ENCODE assay signal across 21 cellular contexts in the genomic region with DNA sequence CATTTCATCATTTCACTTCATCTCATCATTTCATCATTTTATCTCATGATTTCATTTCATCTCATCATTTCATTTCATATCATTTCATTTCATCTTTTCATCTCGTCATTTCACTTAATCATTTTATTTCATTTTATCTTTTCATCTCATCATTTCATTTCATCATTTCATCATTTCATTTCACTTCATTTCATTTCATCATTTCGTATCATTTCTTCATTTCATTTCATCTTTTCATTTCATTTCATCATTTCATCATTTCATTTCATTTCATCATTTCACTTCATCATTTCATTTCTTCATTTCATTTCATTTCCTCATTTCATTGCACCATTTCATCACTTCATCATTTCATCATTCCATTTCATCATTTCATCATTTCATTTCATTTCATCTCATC. TPM values are rescaled to one million over a fixed set of nuclear protein-coding genes. Genes with fewer than 3 reads are reported as not detected.
"Had no signal": no experiment of that assay in that cellular context is flagged by ENCODE, and none has a peak within 500 bp of the region (broad histone marks: within the 10 kb centered on the region; RNA-seq: fewer than 3 reads in every experiment).

No MANE protein-coding gene starts in this region.

RNA-seq across cellular contexts. Expression of gene TP53TG3, which starts 29.8 kb away (rescaled TPM):
- total RNA-seq: left colon; left lung; liver; lower lobe of right lung; mammary epithelial cell; mucosa of gallbladder; naive thymus-derived CD8-positive, alpha-beta T cell; neural crest cell; posterior vena cava; pulmonary artery endothelial cell; renal cortical epithelial cell; right atrium auricular region; right lobe of liver; skeletal muscle tissue; stomach; thyroid gland; transverse colon; upper lobe of left lung; urinary bladder; vagina had no signal
- polyA plus RNA-seq: keratinocyte; liver; mammary epithelial cell; naive thymus-derived CD8-positive, alpha-beta T cell; stomach; urinary bladder had no signal
